8 cellular contexts compared by ENCODE assay signal in the genomic region with DNA sequence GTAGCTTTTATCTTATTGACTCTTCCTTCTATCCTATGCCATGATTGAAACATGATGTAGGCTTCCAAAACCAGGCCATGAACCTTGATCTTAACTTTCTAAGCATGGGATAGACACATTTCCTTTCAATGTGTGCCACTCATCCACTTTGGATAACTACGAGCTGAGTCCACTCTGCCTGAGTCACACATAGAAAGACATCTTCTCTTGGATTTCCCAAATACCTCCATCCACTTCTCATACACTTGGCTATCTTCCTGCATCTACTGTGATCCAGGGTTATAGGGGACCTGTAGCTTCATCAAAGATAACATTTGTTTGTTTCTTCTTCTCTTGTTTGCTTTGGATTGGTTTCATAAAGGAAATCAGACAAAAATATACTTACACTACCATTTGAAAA. TPM values are rescaled to one million over a fixed set of nuclear protein-coding genes. Genes with fewer than 3 reads are reported as not detected.
"Had no signal": no experiment of that assay in that cellular context is flagged by ENCODE, and none has a peak within 500 bp of the region (broad histone marks: within the 10 kb centered on the region; RNA-seq: fewer than 3 reads in every experiment).

No MANE protein-coding gene starts in this region.

RNA-seq across cellular contexts. Expression of a gene that starts 44.6 kb away (rescaled TPM):
- total RNA-seq: activated B cell treated with CpG ODN at 0.5 μM for 24 hours; activated CD4-positive, alpha-beta T cell treated with anti-CD3 and anti-CD28 coated beads, Interleukin-2, amount 10 ng/mL, durations not matched to agents 24 days and 14 days; activated CD8-positive, alpha-beta memory T cell treated with anti-CD3 and anti-CD28 coated beads, Interleukin-2, amount 10 ng/mL, durations not matched to agents 7 days and 5 days; activated T-helper 1 cell treated with anti-CD3 and anti-CD28 coated beads, Interleukin-12 subunit alpha, Interleukin-12 subunit beta, Interleukin-2, Interleukin-4 antibody, amounts not matched to agents 30 ng/mL and 10 ng/mL and 1 ng/mL, durations not matched to agents 14 hours and 24 hours and 36 hours; aorta; PC-3; SK-MEL-5 had no signal
- polyA plus RNA-seq: aorta had no signal

RNA-seq across cellular contexts. Expression of a gene that starts 59.3 kb away (rescaled TPM):
- total RNA-seq: activated B cell treated with CpG ODN at 0.5 μM for 24 hours; activated CD4-positive, alpha-beta T cell treated with anti-CD3 and anti-CD28 coated beads, Interleukin-2, amount 10 ng/mL, durations not matched to agents 24 days and 14 days; activated CD8-positive, alpha-beta memory T cell treated with anti-CD3 and anti-CD28 coated beads, Interleukin-2, amount 10 ng/mL, durations not matched to agents 7 days and 5 days; activated T-helper 1 cell treated with anti-CD3 and anti-CD28 coated beads, Interleukin-12 subunit alpha, Interleukin-12 subunit beta, Interleukin-2, Interleukin-4 antibody, amounts not matched to agents 30 ng/mL and 10 ng/mL and 1 ng/mL, durations not matched to agents 14 hours and 24 hours and 36 hours; aorta; body of pancreas; PC-3; SK-MEL-5 had no signal
- polyA plus RNA-seq: aorta had no signal
